1 cellular context compared by ENCODE assay signal in the genomic region with DNA sequence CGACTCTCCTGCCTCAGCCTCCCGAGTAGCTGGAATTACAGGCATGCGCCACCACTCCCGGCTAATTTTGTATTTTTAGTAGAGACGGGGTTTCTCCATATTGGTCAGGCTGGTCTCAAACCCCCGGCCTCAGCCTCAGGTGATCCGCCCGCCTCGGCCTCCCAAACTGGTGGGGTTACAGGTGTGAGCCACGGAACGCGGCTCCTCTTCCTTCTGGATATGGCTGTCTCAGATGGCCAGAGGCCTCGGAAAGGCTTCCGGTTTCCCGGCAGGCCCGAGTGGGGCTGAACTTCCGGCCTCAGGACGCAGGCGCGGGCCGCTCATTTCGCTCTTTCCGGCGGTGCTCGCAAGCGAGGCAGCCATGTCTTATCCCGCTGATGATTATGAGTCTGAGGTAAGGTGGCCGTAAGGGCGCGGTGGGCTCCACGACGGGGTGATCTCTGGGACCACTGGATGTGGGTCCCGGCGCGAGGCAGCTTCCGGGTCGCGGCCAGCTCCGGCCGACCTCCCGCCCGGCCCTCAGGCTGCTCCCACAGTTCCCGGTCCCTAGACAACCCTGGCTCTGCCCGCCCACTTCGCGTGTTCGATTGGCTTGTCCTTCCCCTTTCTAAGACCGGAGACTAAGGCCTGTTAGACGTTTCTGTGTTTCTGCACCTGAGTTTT.
TF ChIP-seq lines count a peak whose summit lies in the region.

Gene EIF3L, plus strand, starts transcription at position 331 of the 663 bp plus-strand sequence. Its CDS starts 31 bp downstream, at position 362.

TF ChIP-seq in HepG2, 621 proteins besides CTCF, POLR2A, EP300 and RAD21 (continued from another document and continues in another):
- TF ChIP-seq STAT6 (CRISPR knock-in tag; IDR thresholded peaks at IDR 0.05; ENCODE audit: borderline replicate concordance) (no peak), SYNCRIP (IDR thresholded peaks at IDR 0.05; ENCODE audit: insufficient read depth, low read depth, low read length) (no peak), ZNF3 (CRISPR knock-in tag; IDR thresholded peaks at IDR 0.05) (0 out of 2 replicates have a peak, but pooled peaks have one; percentile 42), NFAT5 (CRISPR knock-in tag; IDR thresholded peaks at IDR 0.05) (no peak; the same call in 1 of the 2 replicates), SMAD3 (CRISPR knock-in tag; IDR thresholded peaks at IDR 0.05) (peak; percentile 77; the same call in 1 of the 2 replicates), PITX1 (CRISPR knock-in tag; IDR thresholded peaks at IDR 0.05) (peak; percentile 57; the same call in 1 of the 2 replicates), GFI1 (CRISPR knock-in tag; IDR thresholded peaks at IDR 0.05; ENCODE audit: borderline replicate concordance) (no peak), ZEB1 (IDR thresholded peaks at IDR 0.05; ENCODE audit: insufficient replicate concordance, low read depth) (peak; percentile 89), ZNF207 (IDR thresholded peaks at IDR 0.05; ENCODE audit: borderline replicate concordance) (no peak), NR2F1 (CRISPR knock-in tag; IDR thresholded peaks at IDR 0.05) (no peak), ELF3 (CRISPR knock-in tag; IDR thresholded peaks at IDR 0.05) (peak; percentile 78), ZNF547 (CRISPR knock-in tag; IDR thresholded peaks at IDR 0.05) (peak; percentile 82; the same call in 1 of the 2 replicates), ZBTB25 (CRISPR knock-in tag; IDR thresholded peaks at IDR 0.05) (peak; percentile 70; the same call in 1 of the 2 replicates), ZNF556 (CRISPR knock-in tag; IDR thresholded peaks at IDR 0.05; ENCODE audit: borderline replicate concordance) (peak; percentile 51; the same call in 1 of the 2 replicates), THAP9 (CRISPR knock-in tag; IDR thresholded peaks at IDR 0.05; ENCODE audit: borderline replicate concordance) (peak; percentile 89; the same call in 1 of the 2 replicates), FOXC1 (CRISPR knock-in tag; IDR thresholded peaks at IDR 0.05; ENCODE audit: borderline replicate concordance) (peak; percentile 88; the same call in 1 of the 2 replicates), AHR (CRISPR knock-in tag; IDR thresholded peaks at IDR 0.05) (peak; percentile 58; the same call in 1 of the 2 replicates), CREBL2 (CRISPR knock-in tag; IDR thresholded peaks at IDR 0.05; ENCODE audit: borderline replicate concordance) (peak; percentile 73; the same call in 1 of the 2 replicates), GABPA (IDR thresholded peaks at IDR 0.05; ENCODE audit: low read depth, low read length) (peak; percentile 88), GABPA (CRISPR knock-in tag; IDR thresholded peaks at IDR 0.05; ENCODE audit: low read depth) (peak; percentile 96), STAT5B (CRISPR knock-in tag; IDR thresholded peaks at IDR 0.05) (0 out of 2 replicates have a peak, but pooled peaks have one; percentile 31), ZNF609 (CRISPR knock-in tag; IDR thresholded peaks at IDR 0.05; ENCODE audit: borderline replicate concordance) (0 out of 2 replicates have a peak, but pooled peaks have one; percentile 34), ZNF878 (CRISPR knock-in tag; IDR thresholded peaks at IDR 0.05) (no peak)
- TF ChIP-seq, protein P1, sequence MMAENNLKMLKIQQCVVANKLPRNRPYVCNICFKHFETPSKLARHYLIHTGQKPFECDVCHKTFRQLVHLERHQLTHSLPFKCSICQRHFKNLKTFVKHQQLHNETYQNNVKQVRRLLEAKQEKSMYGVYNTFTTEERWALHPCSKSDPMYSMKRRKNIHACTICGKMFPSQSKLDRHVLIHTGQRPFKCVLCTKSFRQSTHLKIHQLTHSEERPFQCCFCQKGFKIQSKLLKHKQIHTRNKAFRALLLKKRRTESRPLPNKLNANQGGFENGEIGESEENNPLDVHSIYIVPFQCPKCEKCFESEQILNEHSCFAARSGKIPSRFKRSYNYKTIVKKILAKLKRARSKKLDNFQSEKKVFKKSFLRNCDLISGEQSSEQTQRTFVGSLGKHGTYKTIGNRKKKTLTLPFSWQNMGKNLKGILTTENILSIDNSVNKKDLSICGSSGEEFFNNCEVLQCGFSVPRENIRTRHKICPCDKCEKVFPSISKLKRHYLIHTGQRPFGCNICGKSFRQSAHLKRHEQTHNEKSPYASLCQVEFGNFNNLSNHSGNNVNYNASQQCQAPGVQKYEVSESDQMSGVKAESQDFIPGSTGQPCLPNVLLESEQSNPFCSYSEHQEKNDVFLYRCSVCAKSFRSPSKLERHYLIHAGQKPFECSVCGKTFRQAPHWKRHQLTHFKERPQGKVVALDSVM (CRISPR knock-in tag; IDR thresholded peaks at IDR 0.05) = peak; percentile 93
